ENCODE assay signal across 15 cellular contexts in the genomic region with DNA sequence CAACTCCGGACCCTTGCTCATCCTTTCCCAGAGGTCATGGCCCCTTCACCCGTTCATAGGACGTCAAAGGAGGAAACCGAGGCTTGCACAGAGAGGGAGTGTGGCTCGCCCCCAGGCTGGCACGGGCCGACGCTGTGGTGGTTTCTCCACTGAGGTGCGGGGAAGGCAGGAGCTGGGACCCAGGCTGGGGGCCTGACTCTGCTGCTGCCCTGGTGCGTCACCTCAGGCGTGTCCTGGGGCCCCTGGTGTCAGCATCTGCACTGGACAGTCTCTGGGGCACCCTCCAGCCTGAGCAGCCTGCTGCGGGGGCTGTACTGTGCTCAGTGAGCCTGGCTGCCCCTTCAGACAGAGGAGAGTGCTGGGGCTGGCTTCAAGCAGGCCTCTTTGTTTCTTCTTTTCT. TPM values are rescaled to one million over a fixed set of nuclear protein-coding genes. Genes with fewer than 3 reads are reported as not detected.
DNase-seq lines count a peak whose midpoint lies in the region; ATAC-seq and TF ChIP-seq lines count a peak whose summit lies in the region.
"Had no signal": no experiment of that assay in that cellular context is flagged by ENCODE, and none has a peak within 500 bp of the region (broad histone marks: within the 10 kb centered on the region; RNA-seq: fewer than 3 reads in every experiment).

No MANE protein-coding gene starts in this region.

- H3K36me3 ChIP-seq in right atrium auricular region, result no peaks in the 10 kb centered on the region
- H3K36me3 ChIP-seq in neuronal stem cell (replicated peaks in 1 of 2; ENCODE audit: control insufficient read depth in 2 of 2, insufficient read depth in 2 of 2, low read length in 2 of 2), result no peaks in the 10 kb centered on the region
- no peaks in the 10 kb centered on the region for H3K36me3 ChIP-seq in A673 (ENCODE audit: insufficient read depth, low read length, poor library complexity, severe bottlenecking)

- peaks cover 1% of the 10 kb centered on the region for H3K27me3 Mint-ChIP-seq in activated B cell treated with CpG ODN at 0.5 μM for 24 hours

- H3K36me3 Mint-ChIP-seq in activated B cell treated with CpG ODN at 0.5 μM for 24 hours (ENCODE audit: low read depth), result peaks cover 24% of the 10 kb centered on the region

- no peak overlapping the region for H3K4me3 ChIP-seq in right atrium auricular region
- no peak overlapping the region for H3K4me3 ChIP-seq in neuronal stem cell (ENCODE audit: low read length in 2 of 2)
- H3K4me3 ChIP-seq in A673 (ENCODE audit: low read depth, low read length, poor library complexity, severe bottlenecking), result no peak overlapping the region

- no CpG with 5 or more reads among the region's 12 CpGs for WGBS in neuronal stem cell (ENCODE audit: extremely low coverage in 2 of 2, insufficient read length in 2 of 2, insufficient replicate concordance in 1 of 2), 2 donors

- peak overlapping the region; percentile 17 for H3K9ac ChIP-seq in neuronal stem cell (ENCODE audit: low read depth, low read length, poor library complexity)

- H2BK120ac ChIP-seq in neuronal stem cell (ENCODE audit: low read depth, low read length), result peak overlapping the region; percentile 48

- H2BK15ac ChIP-seq in neuronal stem cell (ENCODE audit: low read length), result no peak overlapping the region

- no peak overlapping the region for H2BK12ac ChIP-seq in neuronal stem cell (ENCODE audit: low read length)

- H4K91ac ChIP-seq in neuronal stem cell (ENCODE audit: low read depth, low read length, poor library complexity), result no peak overlapping the region

- H3K9me3 ChIP-seq in right atrium auricular region (no peaks in the 10 kb centered on the region), neuronal stem cell (replicated peaks in 1 of 2; ENCODE audit: control insufficient read depth in 2 of 2, insufficient read depth in 1 of 2, low read depth in 1 of 2, low read length in 2 of 2) (peaks cover 0 to 13% of the 10 kb centered on the region in 2 donors), A673 (ENCODE audit: low read depth, low read length, poor library complexity, severe bottlenecking) (peaks cover 15% of the 10 kb centered on the region)

- ATAC-seq in Right ventricle myocardium superior (ENCODE audit: poor library complexity), result no peak
- no peak for ATAC-seq in activated B cell treated with CpG ODN at 0.5 μM for 24 hours (ENCODE audit: low read depth)
- no peak for ATAC-seq in GM18858 (IDR thresholded peaks at IDR 0.05; ENCODE audit: unreplicated experiment)
- ATAC-seq: CD8-positive, alpha-beta T cell; Panc1 had no signal

- POLR2A ChIA-PET in activated B cell treated with CpG ODN at 0.5 μM for 24 hours (lab: Charles Lee), result interaction anchor here (0.6 kb wide), 1 partner anchor 249 kb away, joined by 3 read pairs; a partner anchor contains a TSS
- POLR2A ChIA-PET in A673 (lab: Charles Lee; ENCODE audit: low non-redundant PET), result interaction anchor here (0.7 kb wide), 1 partner anchor 357 kb away, joined by 3 read pairs; no protein-coding TSS in a partner anchor

- no peak overlapping the region for H3K4me2 ChIP-seq in neuronal stem cell (ENCODE audit: insufficient read depth, low read length, poor library complexity, severe bottlenecking)

- H4K8ac ChIP-seq in neuronal stem cell (ENCODE audit: low read depth, low read length), result no peak overlapping the region

- peak overlapping the region; percentile 38 for H3K18ac ChIP-seq in neuronal stem cell (ENCODE audit: low read length)

- H3K4ac ChIP-seq in neuronal stem cell (ENCODE audit: low read length), result peak overlapping the region; percentile 54

- CTCF ChIA-PET in activated B cell treated with CpG ODN at 0.5 μM for 24 hours (lab: Charles Lee) (no interaction called here), A673 (lab: Charles Lee) (no interaction called here)

- no peaks in the 10 kb centered on the region for H3K9me3 Mint-ChIP-seq in activated B cell treated with CpG ODN at 0.5 μM for 24 hours

- no TSS peak for BruUV-seq in A673 (replicated peaks; lab: Mats Ljungman, UMichigan)

- TF ChIP-seq CTCF in right atrium auricular region (IDR thresholded peaks at IDR 0.05) (no peak), activated B cell treated with CpG ODN at 0.5 μM for 24 hours (IDR thresholded peaks at IDR 0.05) (no peak), A673 (conservative IDR thresholded peaks at IDR 0.05; ENCODE audit: low read depth, low read length) (no peak)

- H3K4me1 Mint-ChIP-seq in activated B cell treated with CpG ODN at 0.5 μM for 24 hours, result peaks cover 67% of the 10 kb centered on the region

- H3K23ac ChIP-seq in neuronal stem cell (ENCODE audit: low read depth, low read length, poor library complexity), result peak overlapping the region; percentile 35

- H3K4me3 Mint-ChIP-seq in activated B cell treated with CpG ODN at 0.5 μM for 24 hours, result no peak overlapping the region
- H3K4me3 Mint-ChIP-seq: CD8-positive, alpha-beta T cell had no signal

- no peak overlapping the region for H2AFZ ChIP-seq in neuronal stem cell (ENCODE audit: low read length)

- H3K14ac ChIP-seq in neuronal stem cell (ENCODE audit: low read length), result peak overlapping the region; percentile 49

- H3K79me1 ChIP-seq in neuronal stem cell (ENCODE audit: low read depth, low read length), result peaks cover 9% of the 10 kb centered on the region

- H3K27ac ChIP-seq in right atrium auricular region, result peak overlapping the region; percentile 13 to 95
- peak overlapping the region; percentile 28 for H3K27ac ChIP-seq in neuronal stem cell (replicated peaks; ENCODE audit: low read length)
- no peak overlapping the region for H3K27ac ChIP-seq in A673 (ENCODE audit: low read depth, low read length, poor library complexity, severe bottlenecking)

- H3K4me1 ChIP-seq in right atrium auricular region (peaks cover 0 to 74% of the 10 kb centered on the region in 2 donors), neuronal stem cell (ENCODE audit: control insufficient read depth in 2 of 2, insufficient read depth in 1 of 2, low read depth in 1 of 2, low read length in 2 of 2) (peaks cover under 1 to 6% of the 10 kb centered on the region in 2 donors), A673 (ENCODE audit: insufficient read depth, low read length, poor library complexity, severe bottlenecking) (peaks cover 19% of the 10 kb centered on the region)

- H2AK5ac ChIP-seq in neuronal stem cell (ENCODE audit: low read depth, low read length), result peak overlapping the region; percentile 96

- no peaks in the 10 kb centered on the region for H3K27me3 ChIP-seq in right atrium auricular region
- peaks cover 0 to 2% (median 0%) of the 10 kb centered on the region in 3 experiments for H3K27me3 ChIP-seq in neuronal stem cell (ENCODE audit: control insufficient read depth in 3 of 3, insufficient read depth in 3 of 3, low read depth in 1 of 3, low read length in 3 of 3)
- no peaks in the 10 kb centered on the region for H3K27me3 ChIP-seq in A673 (replicated peaks; ENCODE audit: insufficient read depth, low read depth, low read length, poor library complexity)

- DNase-seq in right atrium auricular region (ENCODE audit: low spot score), result no peak
- DNase-seq in Right ventricle myocardium superior, result no peak
- DNase-seq in activated B cell treated with CpG ODN at 0.5 μM for 24 hours, result no peak
- no peak for DNase-seq in neuronal stem cell (ENCODE audit: low spot score)
- no peak for DNase-seq in A673 (ENCODE audit: low spot score)
- DNase-seq in AG20443 (ENCODE audit: low spot score), result no peak
- DNase-seq: CD8-positive, alpha-beta T cell; GOT3; MM.1S; NCI-H187 treated with DMSO at 0.1 percent for 48 hours; NCI-H446 treated with DMSO at 0.1 percent for 48 hours; NCI-H774; SIG-M5 had no signal

- peak overlapping the region; percentile 40 for H2BK5ac ChIP-seq in neuronal stem cell (ENCODE audit: low read length)

- intact Hi-C loops in Right ventricle myocardium superior (cut with DNase I) (no loop called here), activated B cell treated with CpG ODN at 0.5 μM for 24 hours (cut with micrococcal nuclease) (no loop called here), A673 (cut with micrococcal nuclease; ENCODE audit: unreplicated experiment) (no loop called here)

- peak overlapping the region; percentile 24 for H3K27ac Mint-ChIP-seq in activated B cell treated with CpG ODN at 0.5 μM for 24 hours
- H3K27ac Mint-ChIP-seq: CD8-positive, alpha-beta T cell had no signal

RNA-seq across cellular contexts. Expression of a gene that starts 7.4 kb away (rescaled TPM):
- total RNA-seq in right atrium auricular region (10 to 100 TPM; 37.8 to 43.8 TPM), Right ventricle myocardium superior (30.8 TPM), activated B cell treated with CpG ODN at 0.5 μM for 24 hours (75.1 and 81.1 TPM in 2 replicates), A673 (2021) (39.0 and 44.0 TPM in 2 replicates)
- 10.2 TPM for polyA plus RNA-seq in neuronal stem cell (2013, experiment 1 of 2)
- polyA plus RNA-seq in neuronal stem cell (2013, experiment 2 of 2), result 10.8 TPM

RNA-seq across cellular contexts. Expression of a gene that starts 38.7 kb away (rescaled TPM):
- total RNA-seq in right atrium auricular region (10 to 100 TPM; 15.4 to 17.0 TPM), Right ventricle myocardium superior (19.1 TPM), activated B cell treated with CpG ODN at 0.5 μM for 24 hours (1.5 and 1.7 TPM in 2 replicates), A673 (2021) (0.75 and 2.3 TPM in 2 replicates)
- polyA plus RNA-seq in neuronal stem cell (2013, experiment 1 of 2), result 8.8 TPM
- 8.8 TPM for polyA plus RNA-seq in neuronal stem cell (2013, experiment 2 of 2)
